ENCODE assay signal across 32 cellular contexts in genomic region chr7:8747338-8747737, GRCh38.
"Had no signal": no experiment of that assay in that cellular context is flagged by ENCODE, and none has a peak within 500 bp of the region (broad histone marks: within the 10 kb centered on the region; RNA-seq: fewer than 3 reads in every experiment).

No MANE protein-coding gene starts in this region.

- H3K9me3 ChIP-seq: ascending aorta, breast epithelium, colonic mucosa, esophagus squamous epithelium, gastroesophageal sphincter, heart right ventricle had no signal

- H2AFZ ChIP-seq: hepatocyte had no signal

- H3K4me3 ChIP-seq: ascending aorta, breast epithelium, cardiac muscle cell, colonic mucosa, esophagus squamous epithelium, gastroesophageal sphincter, heart right ventricle, hepatocyte had no signal

- ATAC-seq: activated naive CD4-positive, alpha-beta T cell treated with anti-CD3 and anti-CD28 coated beads, Interleukin-2, amount 50 U/mL, for 72 hours; activated T-cell treated with anti-CD3 and anti-CD28 coated beads, Interleukin-2, amount 50 U/mL, for 72 hours; gastroesophageal sphincter; heart right ventricle; WTC11 had no signal

- H3K27ac ChIP-seq: ascending aorta, breast epithelium, cardiac muscle cell, colonic mucosa, epithelial cell of prostate, esophagus squamous epithelium, gastroesophageal sphincter, heart right ventricle, hepatocyte, VCaP had no signal

- H3K79me2 ChIP-seq: hepatocyte had no signal

- H3K27me3 ChIP-seq: ascending aorta, breast epithelium, cardiac muscle cell, colonic mucosa, esophagus squamous epithelium, gastroesophageal sphincter, heart right ventricle, hepatocyte had no signal

- H3K36me3 ChIP-seq: ascending aorta, breast epithelium, cardiac muscle cell, colonic mucosa, esophagus squamous epithelium, gastroesophageal sphincter, heart right ventricle had no signal

- H3K4me1 ChIP-seq: ascending aorta, breast epithelium, colonic mucosa, esophagus squamous epithelium, gastroesophageal sphincter, heart right ventricle had no signal

- FAIRE-seq: endometrium, endothelial cell of umbilical vein, TTC549 had no signal

- H3K4me2 ChIP-seq: hepatocyte had no signal

- DNase-seq: activated CD4-positive, alpha-beta memory T cell treated with anti-CD3 and anti-CD28 coated beads, Interleukin-2, amount 10 ng/mL, durations not matched to agents 7 days and 5 days; activated CD4-positive, alpha-beta T cell treated with anti-CD3 and anti-CD28 coated beads for 1 hour; activated CD4-positive, alpha-beta T cell treated with anti-CD3 and anti-CD28 coated beads for 4 hours; activated CD4-positive, alpha-beta T cell treated with anti-CD3 and anti-CD28 coated beads, Interleukin-2, amount 10 ng/mL, durations not matched to agents 7 days and 5 days; activated CD4-positive, alpha-beta T cell treated with anti-CD3 and anti-CD28 coated beads, Interleukin-2, amount 50 U/mL, for 4 hours; activated CD8-positive, alpha-beta memory T cell treated with anti-CD3 and anti-CD28 coated beads, Interleukin-2, amount 50 U/mL, for 48 hours; activated gamma-delta T cell; activated naive CD4-positive, alpha-beta T cell; activated naive CD4-positive, alpha-beta T cell treated with anti-CD3 and anti-CD28 coated beads, Interleukin-2, amount 10 ng/mL, durations not matched to agents 7 days and 5 days; activated naive CD8-positive, alpha-beta T cell treated with anti-CD3 and anti-CD28 coated beads, Interleukin-2, amount 10 ng/mL, durations not matched to agents 7 days and 5 days; activated T-cell treated with anti-CD3 and anti-CD28 coated beads for 4 hours; activated T-cell treated with anti-CD3 and anti-CD28 coated beads, Interleukin-2, amount 50 U/mL, for 24 hours; activated T-cell treated with anti-CD3 and anti-CD28 coated beads, Interleukin-2, amount 50 U/mL, for 72 hours; central memory CD4-positive, alpha-beta T cell; cerebellar nuclear complex; colonic mucosa; effector CD8-positive, alpha-beta T cell; esophagus squamous epithelium; foreskin melanocyte; heart right ventricle had no signal
